ENCODE assay signal across 12 cellular contexts in the genomic region with DNA sequence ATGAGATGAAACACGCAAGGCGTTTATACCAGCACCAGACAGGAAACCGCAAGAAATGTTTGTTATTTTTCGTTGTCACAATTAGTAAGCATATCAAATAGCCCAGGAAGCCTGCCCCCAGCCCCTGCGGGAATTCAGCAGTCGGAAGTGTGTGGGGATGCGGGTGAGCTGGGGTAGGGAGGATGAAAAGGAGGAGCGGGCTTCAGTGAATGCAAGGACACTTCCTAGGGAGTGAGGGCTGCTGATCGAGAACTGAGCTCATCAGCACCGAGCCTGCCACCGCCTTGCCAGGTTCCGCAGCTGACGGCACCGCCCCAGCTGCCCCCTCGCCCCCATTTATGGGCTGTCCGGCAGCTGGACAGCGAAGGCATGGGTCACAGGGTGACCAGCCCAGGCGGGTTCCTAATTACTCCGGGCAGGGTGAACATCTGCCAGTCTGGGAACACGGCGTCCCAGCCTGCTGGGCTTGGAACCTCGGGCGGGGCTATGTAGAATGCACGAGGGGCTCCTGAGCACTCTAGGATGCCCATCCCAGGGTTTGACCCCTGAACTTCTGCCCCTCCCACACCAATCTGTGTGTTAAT. TPM values are rescaled to one million over a fixed set of nuclear protein-coding genes. Genes with fewer than 3 reads are reported as not detected.
A peak's percentile ranks its signal among the peaks of the same experiment; 100 is the strongest.
DNase-seq lines count a peak whose midpoint lies in the region; ATAC-seq and TF ChIP-seq lines count a peak whose summit lies in the region.
"Had no signal": no experiment of that assay in that cellular context is flagged by ENCODE, and none has a peak within 500 bp of the region (broad histone marks: within the 10 kb centered on the region; RNA-seq: fewer than 3 reads in every experiment).

No MANE protein-coding gene starts in this region.

- TF ChIP-seq CTCF in PC-3 (conservative IDR thresholded peaks at IDR 0.05; ENCODE audit: low read depth, low read length), result no peak
- TF ChIP-seq CTCF in epithelial cell of proximal tubule (conservative IDR thresholded peaks at IDR 0.05; ENCODE audit: low read depth, low read length), result no peak

- H4K20me1 ChIP-seq in PC-3 (ENCODE audit: low read length), result no peaks in the 10 kb centered on the region

- H3F3A ChIP-seq in PC-3 (ENCODE audit: low read length, unreplicated experiment), result no peaks in the 10 kb centered on the region

- no TSS peak for BruUV-seq in PC-3 (replicated peaks; lab: Mats Ljungman, UMichigan)

- no peaks in the 10 kb centered on the region for H3K79me2 ChIP-seq in PC-3 (ENCODE audit: low read length)

- no peaks in the 10 kb centered on the region for H3K9me3 ChIP-seq in PC-3 (ENCODE audit: low read length)
- no peaks in the 10 kb centered on the region for H3K9me3 ChIP-seq in skeletal muscle satellite cell (replicated peaks; ENCODE audit: low read length)
- H3K9me3 ChIP-seq: thoracic aorta had no signal

- POLR2A ChIA-PET in PC-3 (lab: Charles Lee; ENCODE audit: unreplicated experiment), result interaction anchor here (0.6 kb wide), 1 partner anchor 27 kb away, joined by 3 read pairs; no protein-coding TSS in a partner anchor

- H3K4me3 ChIP-seq in PC-3 (ENCODE audit: low read length) (peak overlapping the region; percentile 48), epithelial cell of proximal tubule (ENCODE audit: low read depth, low read length) (peak overlapping the region; percentile 16), skeletal muscle satellite cell (ENCODE audit: low read length) (peak overlapping the region; percentile 57)
- H3K4me3 ChIP-seq: thoracic aorta had no signal

- H3K27me3 ChIP-seq in PC-3 (ENCODE audit: low read length), result peaks cover 11% of the 10 kb centered on the region
- H3K27me3 ChIP-seq in skeletal muscle satellite cell (ENCODE audit: control insufficient read depth, insufficient read depth, low read length), result no peaks in the 10 kb centered on the region

- H3K9ac ChIP-seq in PC-3 (ENCODE audit: low read length), result no peak overlapping the region
- H3K9ac ChIP-seq in skeletal muscle satellite cell (ENCODE audit: low read depth, low read length), result peak overlapping the region; percentile 57

- DNase-seq in NCI-H748 (lab: John Stamatoyannopoulos, UW; ENCODE audit: unreplicated experiment) (peak; percentile 54), NCI-H748 treated with DMSO at 0.1 percent for 48 hours (lab: John Stamatoyannopoulos, UW) (no peak), PC-3 (peak; percentile 64), epithelial cell of proximal tubule (ENCODE audit: low read depth) (no peak), NCI-H524 treated with DMSO at 0.1 percent for 48 hours (lab: John Stamatoyannopoulos, UW) (no peak)
- DNase-seq: stimulated activated CD4-positive, alpha-beta T cell treated with anti-CD3 and anti-CD28 coated beads, Interleukin-2, amount 100 ng/mL, for 24 hours had no signal

- H3K4me1 ChIP-seq in PC-3 (ENCODE audit: insufficient read depth, low read length) (peaks cover 12% of the 10 kb centered on the region), skeletal muscle satellite cell (ENCODE audit: control insufficient read depth, insufficient read depth, low read length) (peaks cover 25% of the 10 kb centered on the region)

- ATAC-seq in PC-3, result peak; percentile 64
- no peak for ATAC-seq in HG03139 (IDR thresholded peaks at IDR 0.05; ENCODE audit: unreplicated experiment)
- no peak for ATAC-seq in HG02938 (IDR thresholded peaks at IDR 0.05; ENCODE audit: unreplicated experiment)

- peaks cover 30% of the 10 kb centered on the region for H3K36me3 ChIP-seq in PC-3 (ENCODE audit: low read depth, low read length)
- peaks cover 24% of the 10 kb centered on the region for H3K36me3 ChIP-seq in skeletal muscle satellite cell (ENCODE audit: insufficient read depth, low read length)

- intact Hi-C loops in PC-3 (cut with micrococcal nuclease), result no loop called here

- CTCF ChIA-PET in PC-3 (lab: Charles Lee), result interaction anchor here (1.0 kb wide), 1 partner anchor 10 kb away, joined by 4 read pairs; no protein-coding TSS in a partner anchor

- H3K9me2 ChIP-seq in PC-3 (replicated peaks; ENCODE audit: low read length), result no peaks in the 10 kb centered on the region

- H3K27ac ChIP-seq in PC-3 (ENCODE audit: low read length), result no peak overlapping the region
- H3K27ac ChIP-seq: thoracic aorta had no signal

- H2AFZ ChIP-seq in PC-3 (ENCODE audit: low read length), result peak overlapping the region; percentile 43

- H3K4me2 ChIP-seq in PC-3 (ENCODE audit: low read length) (peak overlapping the region; percentile 78), skeletal muscle satellite cell (ENCODE audit: low read length) (peak overlapping the region; percentile 83)

RNA-seq across cellular contexts. Expression of gene BEST2, which starts 1.6 kb away (rescaled TPM):
- total RNA-seq in PC-3 (2014; rRNA removed), result 0.07 TPM in 1 of 2 replicates, not detected in the other
- total RNA-seq in epithelial cell of proximal tubule, result not detected in 2 replicates
- total RNA-seq in skeletal muscle satellite cell (2012; rRNA removed), result under 0.01 TPM in 1 of 2 replicates, not detected in the other
- total RNA-seq: chondrocyte, neural crest cell, thoracic aorta had no signal

RNA-seq across cellular contexts. Expression of gene GET3, which starts 12.7 kb away (rescaled TPM):
- total RNA-seq in PC-3 (2014; rRNA removed) (251 and 264 TPM in 2 replicates), epithelial cell of proximal tubule (86.6 and 151 TPM in 2 replicates)
- total RNA-seq in skeletal muscle satellite cell (2012; rRNA removed), result 93.5 and 99.4 TPM in 2 replicates

RNA-seq across cellular contexts. Expression of gene TRIR, which starts 15.5 kb away (rescaled TPM):
- total RNA-seq in PC-3 (2014; rRNA removed) (497 and 841 TPM in 2 replicates), epithelial cell of proximal tubule (430 and 635 TPM in 2 replicates)
- total RNA-seq in skeletal muscle satellite cell (2012; rRNA removed), result 133 TPM in 2 replicates

RNA-seq across cellular contexts. Expression of gene HOOK2, which starts 25.3 kb away (rescaled TPM):
- 95.2 and 95.7 TPM in 2 replicates for total RNA-seq in PC-3 (2014; rRNA removed)
- total RNA-seq in epithelial cell of proximal tubule, result 12.3 and 26.3 TPM in 2 replicates
- 9.1 and 12.2 TPM in 2 replicates for total RNA-seq in skeletal muscle satellite cell (2012; rRNA removed)

RNA-seq across cellular contexts. Expression of gene TNPO2, which starts 26.3 kb away (rescaled TPM):
- total RNA-seq in PC-3 (2014; rRNA removed) (50.6 and 73.3 TPM in 2 replicates), epithelial cell of proximal tubule (21.9 and 33.3 TPM in 2 replicates)
- 39.0 and 41.9 TPM in 2 replicates for total RNA-seq in skeletal muscle satellite cell (2012; rRNA removed)

Comparison
In these comparisons a context has a peak if more than half of its experiments do, and no peak if none do; other contexts are left out.
1. DNase-seq: peak in NCI-H748 (single experiment) and PC-3 (single experiment); none in NCI-H748 treated with DMSO at 0.1 percent for 48 hours (single experiment), epithelial cell of proximal tubule (single experiment) and NCI-H524 treated with DMSO at 0.1 percent for 48 hours (single experiment).
2. Peak in every context shown above with its lines, with median percentiles within 50 percentile points of each other: H3K4me3 ChIP-seq.